ENCODE assay signal across 8 cellular contexts in the genomic region with DNA sequence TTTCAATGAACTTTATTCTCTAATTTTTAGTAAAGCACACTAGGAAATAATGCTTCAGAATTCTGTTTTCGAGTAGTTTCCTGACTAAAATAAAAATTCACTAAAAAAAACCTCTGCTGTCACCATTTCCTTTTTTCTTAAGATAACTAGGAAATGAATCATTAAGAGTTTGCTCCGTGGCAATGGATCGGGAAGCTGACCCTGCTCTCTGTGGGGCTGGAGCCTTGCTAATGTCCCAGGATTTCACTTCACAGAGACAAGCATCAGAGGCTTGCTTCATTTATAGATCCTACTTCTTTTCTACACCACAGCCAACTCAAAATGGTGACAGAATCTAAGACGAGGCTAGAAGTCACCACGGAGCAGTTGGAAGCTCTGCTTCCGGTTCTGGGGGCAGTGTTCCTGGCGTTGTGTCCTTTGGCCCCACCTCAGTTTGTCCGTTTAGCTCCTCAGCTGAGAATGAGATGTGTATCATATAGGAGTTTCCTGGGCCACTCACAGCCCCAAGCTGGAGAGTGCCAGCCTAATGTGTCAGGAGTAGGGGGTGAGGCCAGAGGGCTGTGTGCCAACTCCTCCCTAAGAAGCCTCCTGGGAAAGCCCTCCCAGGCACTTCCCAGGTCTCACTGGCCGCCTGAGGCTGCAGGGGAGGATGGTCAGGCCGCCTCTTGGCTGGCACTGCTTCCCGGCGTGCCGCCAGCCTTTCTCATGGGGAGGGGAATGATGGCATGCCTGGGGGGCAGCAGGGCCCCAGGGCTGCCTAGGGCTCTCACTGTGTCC. TPM values are rescaled to one million over a fixed set of nuclear protein-coding genes. Genes with fewer than 3 reads are reported as not detected.
DNase-seq lines count a peak whose midpoint lies in the region; ATAC-seq and TF ChIP-seq lines count a peak whose summit lies in the region.

No MANE protein-coding gene starts in this region.

- peak; percentile 46 for ATAC-seq in Right ventricle myocardium inferior
- peak in 2 of 4 donors; percentile 29 to 31 for ATAC-seq in right lobe of liver
- peak; percentile 65 for ATAC-seq in aorta (ENCODE audit: low FRiP score)
- no peak for ATAC-seq in GM19035 (IDR thresholded peaks at IDR 0.05; ENCODE audit: unreplicated experiment)

- peak overlapping the region; percentile 33 for H3K4me3 ChIP-seq in brain microvascular endothelial cell (ENCODE audit: low read depth, low read length)
- no peak overlapping the region for H3K4me3 ChIP-seq in right lobe of liver
- H3K4me3 ChIP-seq in aorta (ENCODE audit: low read length in 2 of 2), result no peak overlapping the region

- peaks cover 0 to 74% (median 38%) of the 10 kb centered on the region in 4 donors for H3K4me1 ChIP-seq in right lobe of liver
- peaks cover 0 to 3% of the 10 kb centered on the region in 2 donors for H3K4me1 ChIP-seq in aorta (ENCODE audit: control insufficient read depth in 1 of 2, insufficient read depth in 2 of 2, low read length in 2 of 2)

- WGBS in right lobe of liver (ENCODE audit: insufficient coverage, low coverage, low lambda C conversion rate, missing lambda C conversion rate), result 62% methylated on average over 12 of the region's 13 CpGs
- WGBS in aorta, 2 donors, result 1 to 6% methylated on average over 13 of the region's 13 CpGs

- TF ChIP-seq CTCF in brain microvascular endothelial cell (IDR thresholded peaks at IDR 0.05; ENCODE audit: low read depth, low read length, missing control alignments), result no peak
- no peak for TF ChIP-seq CTCF in right lobe of liver (IDR thresholded peaks at IDR 0.05)

- H3K36me3 ChIP-seq in brain microvascular endothelial cell (replicated peaks), result peaks cover 4% of the 10 kb centered on the region
- H3K36me3 ChIP-seq in right lobe of liver, result no peaks in the 10 kb centered on the region
- H3K36me3 ChIP-seq in aorta (ENCODE audit: control insufficient read depth in 1 of 2, insufficient read depth in 2 of 2, low read length in 1 of 2), result no peaks in the 10 kb centered on the region

- H3K27ac ChIP-seq in brain microvascular endothelial cell (peak overlapping the region; percentile 88), right lobe of liver (peak overlapping the region; percentile 36 to 67 (median 63)), aorta (ENCODE audit: low read depth in 1 of 2, low read length in 2 of 2) (peak overlapping the region in 1 of 2 donors; percentile 65)

- intact Hi-C loops in Right ventricle myocardium inferior (cut with DNase I), result no loop called here
- intact Hi-C loops in cardiac septum (cut with DNase I), result no loop called here
- intact Hi-C loops in right lobe of liver (cut with DNase I), result no loop called here
- intact Hi-C loops in aorta (cut with DNase I), result loop anchor here in 1 of 2 donors (1.0 to 5.0 kb wide), 2 partner anchors 20 to 101 kb away; partner anchors contain the start of genes NSUN2, SRD5A1 and TENT4A

- no peaks in the 10 kb centered on the region for H3K9me3 ChIP-seq in right lobe of liver
- no peaks in the 10 kb centered on the region for H3K9me3 ChIP-seq in aorta (ENCODE audit: control insufficient read depth, low read length)

- peak; percentile 83 for DNase-seq in Right ventricle myocardium inferior (ENCODE audit: missing footprints)
- DNase-seq in cardiac septum (ENCODE audit: low spot score), result no peak
- DNase-seq in brain microvascular endothelial cell, result peak; percentile 62
- no peak for DNase-seq in right lobe of liver
- peak; percentile 71 to 89 for DNase-seq in aorta
- no peak for DNase-seq in GM19238 (ENCODE audit: insufficient read length, low spot score)
- no peak for DNase-seq in GM19240 (ENCODE audit: insufficient read length, low spot score)

- no peaks in the 10 kb centered on the region for H3K27me3 ChIP-seq in brain microvascular endothelial cell (replicated peaks)
- no peaks in the 10 kb centered on the region for H3K27me3 ChIP-seq in right lobe of liver
- no peaks in the 10 kb centered on the region for H3K27me3 ChIP-seq in aorta (ENCODE audit: control insufficient read depth in 1 of 2, insufficient read depth in 2 of 2, low read length in 1 of 2)

- no peak for TF ChIP-seq POLR2A in right lobe of liver (IDR thresholded peaks at IDR 0.05)

- in situ Hi-C loops in brain microvascular endothelial cell (cut with HindIII; ENCODE audit: low pct_ligation_motif_present, low sequenced_read_pairs), result loop anchor here (25.0 kb wide), 1 partner anchor 96 kb away; the partner anchor contains the start of genes NSUN2 and SRD5A1

RNA-seq across cellular contexts. Expression of gene TENT4A, which starts 19.6 kb away (rescaled TPM):
- total RNA-seq in Right ventricle myocardium inferior, result 13.0 TPM
- 18.4 TPM for total RNA-seq in cardiac septum
- total RNA-seq in right lobe of liver, result 10 to 100 TPM in 4 of 6 experiments, 1 to 10 TPM in 2; 8.5 to 23.1 (median 13.2) TPM
- 10 to 100 TPM; 33.4 to 37.0 TPM for total RNA-seq in aorta
- polyA plus RNA-seq in aorta, result 10 to 100 TPM in 1 of 2 donors, 1 to 10 TPM in 1; 4.1 to 12.6 TPM

Comparison
In these comparisons a context has a peak if more than half of its experiments do, and no peak if none do; other contexts are left out.
1. DNase-seq: peak in Right ventricle myocardium inferior (single experiment), brain microvascular endothelial cell (single experiment) and aorta (2 of 2); none in cardiac septum (single experiment), right lobe of liver (0 of 3), GM19238 (single experiment) and GM19240 (single experiment).